In the genomic region with DNA sequence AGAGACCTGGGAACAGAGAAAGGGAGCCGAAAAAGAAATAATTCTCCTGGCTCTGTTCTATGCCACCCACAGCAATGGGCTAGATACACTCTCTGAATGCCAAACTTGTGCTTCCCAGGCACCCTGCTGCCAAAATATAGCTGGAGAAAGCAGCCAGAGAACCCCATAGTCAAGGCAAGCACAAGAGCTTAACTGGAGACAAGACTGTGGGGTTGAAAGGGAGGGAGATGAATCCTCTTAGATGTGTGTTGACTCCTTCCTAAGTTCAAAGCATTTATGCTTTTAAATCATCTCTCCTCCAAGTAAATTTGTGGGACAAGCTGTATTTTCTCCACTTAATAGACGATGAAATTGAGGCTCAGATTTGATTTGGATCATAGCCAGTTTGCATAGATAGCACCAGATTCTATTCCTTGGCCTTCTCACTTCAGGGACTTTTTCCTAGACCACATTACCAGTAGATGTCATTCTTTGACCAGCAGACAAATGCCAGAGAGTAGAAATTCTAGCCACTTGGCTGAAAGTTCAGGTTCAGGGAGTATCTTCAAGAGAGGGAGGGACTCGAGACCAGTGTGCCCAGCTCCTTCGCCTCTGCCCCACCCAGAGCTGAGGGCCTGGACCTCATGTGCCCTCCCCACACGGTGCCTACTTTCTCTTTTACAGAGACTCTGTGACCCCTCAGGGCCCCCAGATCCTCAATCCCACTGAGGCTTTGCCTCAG, we compare ENCODE assay signal across 11 cellular contexts. TPM values are rescaled to one million over a fixed set of nuclear protein-coding genes. Genes with fewer than 3 reads are reported as not detected.
DNase-seq lines count a peak whose midpoint lies in the region; ATAC-seq and TF ChIP-seq lines count a peak whose summit lies in the region.
"Had no signal": no experiment of that assay in that cellular context is flagged by ENCODE, and none has a peak within 500 bp of the region (broad histone marks: within the 10 kb centered on the region; RNA-seq: fewer than 3 reads in every experiment).

No MANE protein-coding gene starts in this region.

- H3K9me3 ChIP-seq in heart left ventricle (no peaks in the 10 kb centered on the region), upper lobe of right lung (no peaks in the 10 kb centered on the region), vagina (no peaks in the 10 kb centered on the region)

- H3K36me3 Mint-ChIP-seq in activated CD8-positive, alpha-beta T cell treated with anti-CD3 and anti-CD28 coated beads for 36 hours (ENCODE audit: low read depth): no peaks in the 10 kb centered on the region

- TF ChIP-seq CTCF in heart left ventricle (IDR thresholded peaks at IDR 0.05) (peak in 4 of 12 donors; percentile 14 to 42 (median 26)), upper lobe of right lung (IDR thresholded peaks at IDR 0.05) (no peak), vagina (IDR thresholded peaks at IDR 0.05) (no peak)
- TF ChIP-seq CTCF in activated CD8-positive, alpha-beta T cell treated with anti-CD3 and anti-CD28 coated beads for 36 hours (IDR thresholded peaks at IDR 0.05): no peak

- ATAC-seq in heart left ventricle (peak in 1 of 4 donors; percentile 40), HG02763 (IDR thresholded peaks at IDR 0.05; ENCODE audit: unreplicated experiment) (peak; percentile 64), upper lobe of right lung (peak; percentile 34)
- ATAC-seq in activated CD8-positive, alpha-beta T cell treated with anti-CD3 and anti-CD28 coated beads for 36 hours: peak; percentile 25
- ATAC-seq: naive thymus-derived CD4-positive, alpha-beta T cell had no signal

- no peak for TF ChIP-seq POLR2A in heart left ventricle (IDR thresholded peaks at IDR 0.05)
- no peak for TF ChIP-seq POLR2A in erythroblast (IDR thresholded peaks at IDR 0.05; ENCODE audit: low read length)
- TF ChIP-seq POLR2A in vagina (IDR thresholded peaks at IDR 0.05): no peak

- no peak overlapping the region for H3K4me3 ChIP-seq in heart left ventricle
- H3K4me3 ChIP-seq in upper lobe of right lung: no peak overlapping the region
- no peak overlapping the region for H3K4me3 ChIP-seq in vagina
- H3K4me3 ChIP-seq: GM23248 had no signal

- H3K4me3 Mint-ChIP-seq in activated CD8-positive, alpha-beta T cell treated with anti-CD3 and anti-CD28 coated beads for 36 hours: no peak overlapping the region

- H3K36me3 ChIP-seq in heart left ventricle: no peaks in the 10 kb centered on the region
- H3K36me3 ChIP-seq in upper lobe of right lung: no peaks in the 10 kb centered on the region
- H3K36me3 ChIP-seq in vagina: no peaks in the 10 kb centered on the region

- peaks cover 0 to 22% (median 7%) of the 10 kb centered on the region in 12 donors for H3K4me1 ChIP-seq in heart left ventricle
- H3K4me1 ChIP-seq in upper lobe of right lung: no peaks in the 10 kb centered on the region
- no peaks in the 10 kb centered on the region for H3K4me1 ChIP-seq in vagina

- H3K27me3 Mint-ChIP-seq in activated CD8-positive, alpha-beta T cell treated with anti-CD3 and anti-CD28 coated beads for 36 hours: no peaks in the 10 kb centered on the region
- H3K27me3 Mint-ChIP-seq: naive thymus-derived CD4-positive, alpha-beta T cell had no signal

- peaks cover 57% of the 10 kb centered on the region for H3K4me1 Mint-ChIP-seq in activated CD8-positive, alpha-beta T cell treated with anti-CD3 and anti-CD28 coated beads for 36 hours (ENCODE audit: low read depth)

- no peaks in the 10 kb centered on the region for H3K9me3 Mint-ChIP-seq in activated CD8-positive, alpha-beta T cell treated with anti-CD3 and anti-CD28 coated beads for 36 hours

- no peak overlapping the region for H3K27ac Mint-ChIP-seq in activated CD8-positive, alpha-beta T cell treated with anti-CD3 and anti-CD28 coated beads for 36 hours

- H3K27ac ChIP-seq in heart left ventricle (peak overlapping the region in 8 of 12 donors; percentile 19 to 57 (median 38)), upper lobe of right lung (no peak overlapping the region), vagina (no peak overlapping the region)
- H3K27ac ChIP-seq: GM23248, KMS-11 had no signal

- intact Hi-C loops in heart left ventricle (cut with DNase I): no loop called here
- intact Hi-C loops in cardiac septum (cut with DNase I): no loop called here
- intact Hi-C loops in activated CD8-positive, alpha-beta T cell treated with anti-CD3 and anti-CD28 coated beads for 36 hours (cut with micrococcal nuclease): no loop called here
- intact Hi-C loops in upper lobe of right lung (cut with DNase I): no loop called here
- intact Hi-C loops in vagina (cut with DNase I): no loop called here

- H3K27me3 ChIP-seq in heart left ventricle: no peaks in the 10 kb centered on the region
- H3K27me3 ChIP-seq in upper lobe of right lung: no peaks in the 10 kb centered on the region
- no peaks in the 10 kb centered on the region for H3K27me3 ChIP-seq in vagina

- POLR2A ChIA-PET in activated CD8-positive, alpha-beta T cell treated with anti-CD3 and anti-CD28 coated beads for 36 hours (lab: Charles Lee): interaction anchor here (0.8 to 2.4 kb wide), 8 partner anchors 19 to 121 kb away, joined by 3 to 8 read pairs (median 4); no protein-coding TSS in a partner anchor

- DNase-seq in heart left ventricle (no peak), cardiac septum (ENCODE audit: low spot score) (no peak), upper lobe of right lung (no peak), erythroblast (lab: John Stamatoyannopoulos, UW) (no peak), vagina (ENCODE audit: extremely low spot score in 2 of 2) (no peak), NCI-H1048 (lab: John Stamatoyannopoulos, UW) (no peak)
- no peak for DNase-seq in activated CD8-positive, alpha-beta T cell treated with anti-CD3 and anti-CD28 coated beads for 36 hours
- DNase-seq: GM23248; naive thymus-derived CD4-positive, alpha-beta T cell had no signal

- CTCF ChIA-PET in activated CD8-positive, alpha-beta T cell treated with anti-CD3 and anti-CD28 coated beads for 36 hours (lab: Charles Lee): interaction anchor here (0.6 to 1.9 kb wide), 18 partner anchors 9 to 315 kb away, joined by 3 to 7 read pairs (median 4); no protein-coding TSS in a partner anchor

- 64 to 73% (median 67%) methylated on average over 5 of the region's 5 CpGs for WGBS in heart left ventricle, 4 donors

RNA-seq across cellular contexts. Expression of a gene that starts 16.6 kb away (rescaled TPM):
- 100 to 1,000 TPM in 1 of 9 donors, 10 to 100 TPM in 8; 39.3 to 101 (median 45.9) TPM for total RNA-seq in heart left ventricle
- polyA plus RNA-seq in heart left ventricle: 10 to 100 TPM; 18.4 to 37.0 TPM
- total RNA-seq in cardiac septum: 54.2 TPM
- total RNA-seq in activated CD8-positive, alpha-beta T cell treated with anti-CD3 and anti-CD28 coated beads for 36 hours: 100 to 1,000 TPM; 527 to 532 TPM
- total RNA-seq in upper lobe of right lung: 121 TPM
- total RNA-seq in vagina: 51.6 TPM

Comparison
In these comparisons a context has a peak if more than half of its experiments do, and no peak if none do; other contexts are left out.
1. H3K27ac ChIP-seq: peak in heart left ventricle (8 of 12); none in upper lobe of right lung (single experiment) and vagina (single experiment).